ENCODE assay signal across 17 cellular contexts in the genomic region with DNA sequence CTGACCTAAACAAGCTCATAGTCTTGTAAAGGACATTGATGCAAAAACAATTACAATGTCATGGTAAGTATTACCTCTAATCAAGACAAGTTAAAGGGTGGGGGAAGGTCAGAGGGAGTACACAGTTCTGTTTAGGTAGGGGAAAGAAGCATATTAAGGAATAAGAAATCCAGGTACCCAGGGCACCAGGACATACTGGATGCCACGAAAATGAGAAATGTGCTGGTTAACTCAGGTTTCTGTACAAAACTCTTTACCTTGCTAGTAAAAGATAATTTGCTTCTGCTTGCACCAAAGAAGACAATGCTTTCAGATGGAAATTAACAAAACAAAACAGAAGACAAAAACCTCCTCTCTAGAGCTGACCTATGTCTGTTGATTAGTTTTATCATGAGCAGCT.
A peak's percentile ranks its signal among the peaks of the same experiment; 100 is the strongest.
DNase-seq lines count a peak whose midpoint lies in the region; ATAC-seq, FAIRE-seq and TF ChIP-seq lines count a peak whose summit lies in the region.
"Had no signal": no experiment of that assay in that cellular context is flagged by ENCODE, and none has a peak within 500 bp of the region (broad histone marks: within the 10 kb centered on the region; RNA-seq: fewer than 3 reads in every experiment).

No MANE protein-coding gene starts in this region.

- CTCF ChIA-PET in GM12878 (lab: Yijun Ruan, JAX) = no interaction called here

- TF ChIP-seq POLR2A in GM12878 (IDR thresholded peaks at IDR 0.05; ENCODE audit: low read depth, low read length) = no peak

- H3K27me3 ChIP-seq in GM12878 (replicated peaks in 1 of 2; ENCODE audit: control insufficient read depth in 2 of 2, insufficient read depth in 2 of 2, low read length in 1 of 2) = no peaks in the 10 kb centered on the region; a peak in 1 of 4 replicates

- no peaks in the 10 kb centered on the region for H4K20me1 ChIP-seq in GM12878 (ENCODE audit: control insufficient read depth, insufficient read depth)

- no peak overlapping the region for H2AFZ ChIP-seq in GM12878 (ENCODE audit: control insufficient read depth, low read depth, low read length)
- H2AFZ ChIP-seq: GM23248 had no signal

- intact Hi-C loops in GM12878 (cut with micrococcal nuclease; ENCODE audit: unreplicated experiment) = no loop called here

- no peak for TF ChIP-seq RAD21 in GM12878 (IDR thresholded peaks at IDR 0.05; ENCODE audit: insufficient read depth, low read depth, low read length)

- in situ Hi-C loops in GM12878 (cut with MboI) = no loop called here

- H3K79me2 ChIP-seq in GM12878 (ENCODE audit: control insufficient read depth, insufficient read depth, low read length) = no peaks in the 10 kb centered on the region

- no peak overlapping the region for H3K4me3 ChIP-seq in GM12878
- H3K4me3 ChIP-seq: GM23248 had no signal

- no peak for ATAC-seq in GM12878
- ATAC-seq: HCT116 had no signal

- TF ChIP-seq CTCF in GM12878 (IDR thresholded peaks at IDR 0.05 in 2 of 3, conservative IDR thresholded peaks at IDR 0.05 in 1 of 3; ENCODE audit: control insufficient read depth in 2 of 3, extremely low read depth in 1 of 3, insufficient read depth in 1 of 3, low read depth in 3 of 3, low read length in 3 of 3) (no peak), GM20000 (IDR thresholded peaks at IDR 0.05; ENCODE audit: extremely low read depth, missing control alignments) (no peak)

- FAIRE-seq in GM12878 (lab: Jason Lieb, UNC) = no peak
- FAIRE-seq: G401.6, GM19239 had no signal

- RAD21 ChIA-PET in GM12878 (lab: Charles Lee; ENCODE audit: unreplicated experiment) = no interaction called here

- no peak overlapping the region for H3K9ac ChIP-seq in GM12878 (ENCODE audit: control insufficient read depth, insufficient read depth, low read length)
- H3K9ac ChIP-seq: GM23248 had no signal

- BruUV-seq in GM12878 (replicated peaks; lab: Mats Ljungman, UMichigan) = no TSS peak

- H3K9me3 ChIP-seq in GM12878 (replicated peaks; ENCODE audit: control insufficient read depth, insufficient read depth, low read length) = no peaks in the 10 kb centered on the region

- H3K4me1 ChIP-seq in GM12878 (ENCODE audit: control insufficient read depth, insufficient read depth, low read length) = no peaks in the 10 kb centered on the region

- 45% methylated on average over 1 of the region's 1 CpG for WGBS in GM12878 (ENCODE audit: insufficient coverage, insufficient replicate concordance, low lambda C conversion rate, missing lambda C conversion rate)

- TF ChIP-seq EP300 in GM12878 (IDR thresholded peaks at IDR 0.05; ENCODE audit: borderline replicate concordance in 1 of 2, control insufficient read depth in 1 of 2, low read depth in 2 of 2, low read length in 2 of 2) = no peak

- no peak overlapping the region for H3K4me2 ChIP-seq in GM12878 (ENCODE audit: control insufficient read depth, insufficient read depth)

- POLR2A ChIA-PET in GM12878 (lab: Charles Lee) = interaction anchor here (0.6 kb wide), 1 partner anchor 52 kb away, joined by 4 read pairs; no protein-coding TSS in a partner anchor

- SMC1A ChIA-PET in GM12878 (lab: Charles Lee; ENCODE audit: uncharacterized antibody, unreplicated experiment) = no interaction called here

- H3K36me3 ChIP-seq in GM12878 (ENCODE audit: control insufficient read depth in 2 of 2, insufficient read depth in 2 of 2, low read length in 1 of 2) = no peaks in the 10 kb centered on the region

- no peak overlapping the region for H3K27ac ChIP-seq in GM12878 (ENCODE audit: control insufficient read depth, insufficient read depth)
- H3K27ac ChIP-seq: GM23248 had no signal

- DNase-seq in HuH-7.5 (ENCODE audit: low spot score) (peak; percentile 29), GM12878 (ENCODE audit: low read depth, low spot score) (no peak), ureter (ENCODE audit: low spot score) (peak; percentile 3), NCI-H2029 treated with DMSO at 0.1 percent for 48 hours (lab: John Stamatoyannopoulos, UW) (no peak), GM20000 (ENCODE audit: low spot score) (no peak), DMS 273 (lab: John Stamatoyannopoulos, UW; ENCODE audit: unreplicated experiment) (no peak)
- DNase-seq: C1 segment of cervical spinal cord; Calu3; CD4-positive, alpha-beta memory T cell; COR-L47; DMS153; DND-41; GM23248; H9 had no signal

TF ChIP-seq in GM12878, 131 proteins besides CTCF, POLR2A, EP300 and RAD21:
- no peak for TF ChIP-seq SUPT20H (IDR thresholded peaks at IDR 0.05; ENCODE audit: borderline replicate concordance, control insufficient read depth, low read depth, low read length)
- no peak for TF ChIP-seq NR2C1 (IDR thresholded peaks at IDR 0.05)
- TF ChIP-seq ETV6 (conservative IDR thresholded peaks at IDR 0.05 in 1 of 2, IDR thresholded peaks at IDR 0.05 in 1 of 2; ENCODE audit: borderline replicate concordance in 1 of 2, low read depth in 1 of 2) = 0 out of 4 replicates have a peak, but pooled peaks of 1 of the 2 experiments have one; percentile 60
- no peak for TF ChIP-seq TCF3 (IDR thresholded peaks at IDR 0.05; ENCODE audit: borderline replicate concordance, insufficient read depth, low read depth, low read length)
- TF ChIP-seq ZBED1 (IDR thresholded peaks at IDR 0.05; ENCODE audit: borderline replicate concordance) = no peak
- no peak for TF ChIP-seq SMARCA5 (IDR thresholded peaks at IDR 0.05)
- TF ChIP-seq SUZ12 (IDR thresholded peaks at IDR 0.05; ENCODE audit: unreplicated experiment) = no peak
- TF ChIP-seq NFXL1 (IDR thresholded peaks at IDR 0.05; ENCODE audit: borderline replicate concordance) = peak; percentile 91
- no peak for TF ChIP-seq ZNF24 (IDR thresholded peaks at IDR 0.05)
- no peak for TF ChIP-seq SMAD5 (IDR thresholded peaks at IDR 0.05; ENCODE audit: low read depth)

Comparison
In these comparisons a context has a peak if more than half of its experiments do, and no peak if none do; other contexts are left out.
1. DNase-seq: peak in HuH-7.5 (single experiment) and ureter (single experiment); none in GM12878 (single experiment), NCI-H2029 treated with DMSO at 0.1 percent for 48 hours (single experiment), GM20000 (single experiment) and DMS 273 (single experiment).